ENCODE assay signal across 1 cellular context in genomic region chr21:46297311-46298082, GRCh38.
TF ChIP-seq lines count a peak whose summit lies in the region.

No MANE protein-coding gene starts in this region.

TF ChIP-seq in K562, 482 proteins besides CTCF, POLR2A, EP300 and RAD21 (continued from another document):
- TF ChIP-seq IRF1 (CRISPR knock-in tag; IDR thresholded peaks at IDR 0.05; ENCODE audit: borderline replicate concordance) (no peak), HDAC3 (IDR thresholded peaks at IDR 0.05; ENCODE audit: borderline replicate concordance, partially characterized antibody) (no peak), NCOA4 (IDR thresholded peaks at IDR 0.05; ENCODE audit: partially characterized antibody) (no peak), ZNF143 (CRISPR knock-in tag; IDR thresholded peaks at IDR 0.05) (no peak), ARID4B (CRISPR knock-in tag; IDR thresholded peaks at IDR 0.05) (no peak), POLR2B (IDR thresholded peaks at IDR 0.05; ENCODE audit: low read depth, partially characterized antibody) (no peak), ZNF740 (CRISPR knock-in tag; IDR thresholded peaks at IDR 0.05) (no peak), ZNF740 (tag; IDR thresholded peaks at IDR 0.05) (no peak), ZNF165 (CRISPR knock-in tag; IDR thresholded peaks at IDR 0.05; ENCODE audit: borderline replicate concordance) (no peak)
